In the genomic region with DNA sequence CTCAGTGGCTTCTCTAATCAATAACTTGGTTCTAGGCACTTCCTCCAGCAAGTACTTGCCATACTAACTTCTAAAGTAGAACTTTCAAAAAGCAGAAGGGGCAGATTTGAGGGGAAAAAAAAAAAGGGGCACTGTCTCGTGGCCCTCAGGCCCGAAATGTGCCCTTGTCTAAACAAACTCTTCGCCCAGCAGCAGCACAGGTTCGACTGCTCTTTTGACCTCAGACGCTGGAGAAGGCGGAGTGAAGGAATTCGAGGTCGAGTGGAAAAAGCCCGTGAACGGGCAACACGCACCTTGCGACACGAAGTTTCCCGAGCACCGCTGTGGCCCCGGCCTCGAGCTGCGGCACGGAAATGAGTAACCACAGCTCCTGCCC, we compare ENCODE assay signal across 8 cellular contexts. TPM values are rescaled to one million over a fixed set of nuclear protein-coding genes. Genes with fewer than 3 reads are reported as not detected.
DNase-seq lines count a peak whose midpoint lies in the region; ATAC-seq, FAIRE-seq and TF ChIP-seq lines count a peak whose summit lies in the region.

No MANE protein-coding gene starts in this region.

- in situ Hi-C loops in GM12878 (cut with MboI) = no loop called here

- H3K9me2 ChIP-seq in Karpas-422 (replicated peaks; ENCODE audit: insufficient read depth, low read length) = no peaks in the 10 kb centered on the region

- H4K8ac ChIP-seq in mesendoderm (ENCODE audit: low read depth, low read length) = no peak overlapping the region

- WGBS in GM12878 (ENCODE audit: insufficient coverage, insufficient replicate concordance, low lambda C conversion rate, missing lambda C conversion rate) = 1% methylated on average over 19 of the region's 19 CpGs
- WGBS in mesendoderm (ENCODE audit: extremely low coverage, insufficient coverage, low lambda C conversion rate) = no CpG with 5 or more reads among the region's 19 CpGs

- H3K4me3 Mint-ChIP-seq in activated naive CD4-positive, alpha-beta T cell treated with anti-CD3 and anti-CD28 coated beads, Interleukin-2, amount 10 ng/mL, durations not matched to agents 7 days and 5 days = peak overlapping the region; percentile 90

- FAIRE-seq in GM12878 (lab: Jason Lieb, UNC) (peak; percentile 7), H54 (lab: Jason Lieb, UNC) (no peak)

- H3K36me3 Mint-ChIP-seq in activated naive CD4-positive, alpha-beta T cell treated with anti-CD3 and anti-CD28 coated beads, Interleukin-2, amount 10 ng/mL, durations not matched to agents 7 days and 5 days = peaks cover 30% of the 10 kb centered on the region

- peak overlapping the region; percentile 88 for H3K9ac ChIP-seq in Karpas-422 (ENCODE audit: low read length)
- peak overlapping the region; percentile 92 for H3K9ac ChIP-seq in GM12878 (ENCODE audit: control insufficient read depth, insufficient read depth, low read length)
- peak overlapping the region; percentile 94 for H3K9ac ChIP-seq in mesendoderm (ENCODE audit: low read length)

- no peak overlapping the region for H2BK5ac ChIP-seq in mesendoderm (ENCODE audit: low read length)

- RAD21 ChIA-PET in GM12878 (lab: Charles Lee; ENCODE audit: unreplicated experiment) = interaction anchor here (0.7 to 6.0 kb wide), 12 partner anchors 9 to 492 kb away, joined by 3 to 87 read pairs (median 6); partner anchors contain the start of genes MAN2B2, TADA2B and TBC1D14

- ATAC-seq in GM12878 = no peak

- peaks cover 28% of the 10 kb centered on the region for H4K20me1 ChIP-seq in Karpas-422 (ENCODE audit: insufficient read depth, low read depth, low read length)
- H4K20me1 ChIP-seq in GM12878 (ENCODE audit: control insufficient read depth, insufficient read depth) = peaks cover 3% of the 10 kb centered on the region; the same call in 1 of the 2 replicates

- no peak overlapping the region for H3K18ac ChIP-seq in mesendoderm (ENCODE audit: low read length)

- TF ChIP-seq POLR2A in GM12878 (IDR thresholded peaks at IDR 0.05; ENCODE audit: low read depth, low read length) (no peak), H54 (IDR thresholded peaks at IDR 0.05; ENCODE audit: low read depth, low read length) (no peak)

- TF ChIP-seq CTCF in GM12878 (IDR thresholded peaks at IDR 0.05 in 2 of 3, conservative IDR thresholded peaks at IDR 0.05 in 1 of 3; ENCODE audit: control insufficient read depth in 2 of 3, extremely low read depth in 1 of 3, insufficient read depth in 1 of 3, low read depth in 3 of 3, low read length in 3 of 3) = no peak

- SMC1A ChIA-PET in GM12878 (lab: Charles Lee; ENCODE audit: uncharacterized antibody, unreplicated experiment) = interaction anchor here (0.9 to 7.2 kb wide), 13 partner anchors 8 to 349 kb away, joined by 3 to 79 read pairs (median 4); partner anchors contain the start of gene TADA2B

- H3K4me3 ChIP-seq in Karpas-422 (ENCODE audit: low read length) = peak overlapping the region; percentile 84
- peak overlapping the region; percentile 68 for H3K4me3 ChIP-seq in GM12878
- peak overlapping the region; percentile 88 for H3K4me3 ChIP-seq in mesendoderm (ENCODE audit: low read length)

- no peak overlapping the region for H2AK5ac ChIP-seq in mesendoderm (ENCODE audit: low read length)

- intact Hi-C loops in GM12878 (cut with micrococcal nuclease; ENCODE audit: unreplicated experiment) = loop anchor here (5.0 kb wide), 1 partner anchor 285 kb away; the partner anchor contains the start of gene KIAA0232

- H2BK120ac ChIP-seq in mesendoderm (ENCODE audit: low read depth, low read length) = no peak overlapping the region

- H3K36me3 ChIP-seq in Karpas-422 (ENCODE audit: insufficient read depth, low read length) = peaks cover 19% of the 10 kb centered on the region; the same call in 1 of the 2 replicates
- H3K36me3 ChIP-seq in GM12878 (ENCODE audit: control insufficient read depth in 2 of 2, insufficient read depth in 2 of 2, low read length in 1 of 2) = peaks cover 3 to 11% of the 10 kb centered on the region in 2 experiments; a peak in 3 of 4 replicates
- peaks cover 5% of the 10 kb centered on the region for H3K36me3 ChIP-seq in mesendoderm (ENCODE audit: control insufficient read depth, insufficient read depth, low read length)

- H3K79me2 ChIP-seq in Karpas-422 (ENCODE audit: low read length) = peaks cover 43% of the 10 kb centered on the region
- H3K79me2 ChIP-seq in GM12878 (ENCODE audit: control insufficient read depth, insufficient read depth, low read length) = peaks cover 38% of the 10 kb centered on the region
- peaks cover 18% of the 10 kb centered on the region for H3K79me2 ChIP-seq in mesendoderm (ENCODE audit: control insufficient read depth, insufficient read depth, low read length)

- no peak overlapping the region for H2AFZ ChIP-seq in Karpas-422 (ENCODE audit: low read length)
- peak overlapping the region; percentile 67; the same call in 1 of the 2 replicates for H2AFZ ChIP-seq in GM12878 (ENCODE audit: control insufficient read depth, low read depth, low read length)

- peak overlapping the region; percentile 6; the same call in 1 of the 2 replicates for H3K27ac ChIP-seq in Karpas-422 (ENCODE audit: low read length)
- peak overlapping the region; percentile 84 for H3K27ac ChIP-seq in GM12878 (ENCODE audit: control insufficient read depth, insufficient read depth)
- no peak overlapping the region for H3K27ac ChIP-seq in mesendoderm (ENCODE audit: low read depth, low read length)

- H4K5ac ChIP-seq in mesendoderm (ENCODE audit: low read length) = no peak overlapping the region

- H3K4me1 ChIP-seq in Karpas-422 (ENCODE audit: low read length) (peaks cover 25% of the 10 kb centered on the region), GM12878 (ENCODE audit: control insufficient read depth, insufficient read depth, low read length) (peaks cover 14% of the 10 kb centered on the region), mesendoderm (ENCODE audit: control insufficient read depth, low read depth, low read length) (peaks cover 4% of the 10 kb centered on the region)

- peak overlapping the region; percentile 66 for H3K23ac ChIP-seq in mesendoderm (ENCODE audit: low read length)

- H3K27ac Mint-ChIP-seq in activated naive CD4-positive, alpha-beta T cell treated with anti-CD3 and anti-CD28 coated beads, Interleukin-2, amount 10 ng/mL, durations not matched to agents 7 days and 5 days = peak overlapping the region; percentile 89

- no peaks in the 10 kb centered on the region for H3K9me3 Mint-ChIP-seq in activated naive CD4-positive, alpha-beta T cell treated with anti-CD3 and anti-CD28 coated beads, Interleukin-2, amount 10 ng/mL, durations not matched to agents 7 days and 5 days

- no peak for TF ChIP-seq RAD21 in GM12878 (IDR thresholded peaks at IDR 0.05; ENCODE audit: insufficient read depth, low read depth, low read length)

- H2BK15ac ChIP-seq in mesendoderm (replicated peaks; ENCODE audit: low read depth) = no peak overlapping the region

- peaks cover 19% of the 10 kb centered on the region for H3K27me3 Mint-ChIP-seq in activated naive CD4-positive, alpha-beta T cell treated with anti-CD3 and anti-CD28 coated beads, Interleukin-2, amount 10 ng/mL, durations not matched to agents 7 days and 5 days

- H3K56ac ChIP-seq in mesendoderm (ENCODE audit: low read length) = peak overlapping the region; percentile 95

- BruUV-seq in GM12878 (replicated peaks; lab: Mats Ljungman, UMichigan) = no TSS peak

- no peak for DNase-seq in activated naive CD4-positive, alpha-beta T cell treated with anti-CD3 and anti-CD28 coated beads, Interleukin-2, amount 10 ng/mL, durations not matched to agents 7 days and 5 days
- no peak for DNase-seq in activated naive CD4-positive, alpha-beta T cell treated with Interleukin-2 at 50 U/mL for 16 hours
- DNase-seq in Karpas-422 (peak; percentile 46), GM12878 (ENCODE audit: low read depth, low spot score) (no peak), mesendoderm (no peak), ureter (ENCODE audit: low spot score) (peak; percentile 59), H54 (ENCODE audit: insufficient read length, low spot score) (no peak), MV-4-11 (lab: John Stamatoyannopoulos, UW) (no peak)

- POLR2A ChIA-PET in GM12878 (lab: Charles Lee) = interaction anchor here (0.6 to 6.5 kb wide), 14 partner anchors 10 to 660 kb away, joined by 3 to 88 read pairs (median 4); partner anchors contain the start of genes TADA2B and TBC1D14

- peaks cover 59% of the 10 kb centered on the region for H3K4me1 Mint-ChIP-seq in activated naive CD4-positive, alpha-beta T cell treated with anti-CD3 and anti-CD28 coated beads, Interleukin-2, amount 10 ng/mL, durations not matched to agents 7 days and 5 days

- H3K9me3 ChIP-seq in Karpas-422 (ENCODE audit: low read length) = no peaks in the 10 kb centered on the region
- no peaks in the 10 kb centered on the region for H3K9me3 ChIP-seq in GM12878 (replicated peaks; ENCODE audit: control insufficient read depth, insufficient read depth, low read length)

- CTCF ChIA-PET in activated naive CD4-positive, alpha-beta T cell treated with anti-CD3 and anti-CD28 coated beads, Interleukin-2, amount 10 ng/mL, durations not matched to agents 7 days and 5 days (lab: Charles Lee) = interaction anchor here (0.8 to 9.0 kb wide), 6 partner anchors 13 to 392 kb away, joined by 3 to 122 read pairs (median 4); partner anchors contain the start of gene TADA2B
- CTCF ChIA-PET in GM12878 (lab: Yijun Ruan, JAX) = interaction anchor here (1.1 to 11.2 kb wide), 9 partner anchors 10 to 348 kb away, joined by 3 to 210 read pairs (median 41); partner anchors contain the start of genes BLOC1S4, TADA2B and TBC1D14

- no peak for TF ChIP-seq EP300 in GM12878 (IDR thresholded peaks at IDR 0.05; ENCODE audit: borderline replicate concordance in 1 of 2, control insufficient read depth in 1 of 2, low read depth in 2 of 2, low read length in 2 of 2)

- H3K4ac ChIP-seq in mesendoderm (ENCODE audit: low read depth, low read length) = no peak overlapping the region

- H3K4me2 ChIP-seq in Karpas-422 (ENCODE audit: low read depth, low read length, poor library complexity, severe bottlenecking) = peak overlapping the region; percentile 86
- H3K4me2 ChIP-seq in GM12878 (ENCODE audit: control insufficient read depth, insufficient read depth) = peak overlapping the region; percentile 97
- peak overlapping the region; percentile 97 for H3K4me2 ChIP-seq in mesendoderm (ENCODE audit: low read length)

- H3K27me3 ChIP-seq in Karpas-422 (ENCODE audit: low read length) (no peaks in the 10 kb centered on the region), GM12878 (replicated peaks in 1 of 2; ENCODE audit: control insufficient read depth in 2 of 2, insufficient read depth in 2 of 2, low read length in 1 of 2) (no peaks in the 10 kb centered on the region; a peak in 1 of 4 replicates), mesendoderm (ENCODE audit: insufficient read depth, low read length, poor library complexity) (no peaks in the 10 kb centered on the region)

- H3K79me1 ChIP-seq in mesendoderm (ENCODE audit: low read length) = peaks cover 13% of the 10 kb centered on the region

RNA-seq across cellular contexts. Expression of gene GRPEL1, which starts 0.7 kb away (rescaled TPM):
- 19.4 and 37.4 TPM in 2 replicates for total RNA-seq in Karpas-422 (2014; rRNA removed; shearing (Covaris generic); ENCODE audit: low replicate concordance)
- total RNA-seq in GM12878 (2013; cell fraction: nucleolus; rRNA removed) = 32.9 and 36.4 TPM in 2 replicates
- total RNA-seq in GM12878 (2014; rRNA removed) = 30.8 and 43.6 TPM in 2 replicates
- total RNA-seq in GM12878 (2014; rRNA removed; fragmentation: Illumina TruSeq; extraction: Trizol) = 54.7 and 62.7 TPM in 2 replicates
- total RNA-seq in GM12878 (2021) = 44.1 and 48.8 TPM in 2 replicates
- 22.3 TPM for polyA plus RNA-seq in GM12878 (2011; ENCODE audit: low read depth)
- polyA plus RNA-seq in GM12878 (2011; rRNA removed) = 53.4 and 67.2 TPM in 2 replicates
- 32.1 and 35.7 TPM in 2 replicates for polyA plus RNA-seq in GM12878 (2011; cell fraction: cytosol; rRNA removed)
- polyA plus RNA-seq in GM12878 (2011; cell fraction: nucleus; rRNA removed) = 28.7 and 29.2 TPM in 2 replicates
- polyA plus RNA-seq in GM12878 (2012) = 26.4 and 30.6 TPM in 2 replicates
- 59.2 and 72.5 TPM in 2 replicates for polyA plus RNA-seq in GM12878 (2014; fragmentation: Illumina TruSeq; extraction: Trizol)
- 100 to 1,000 TPM; 103 to 119 TPM for polyA plus RNA-seq in GM12878 (2014; fragmentation: Nextera tagmentation; extraction: Ambion mirVana)
- 40.7 and 42.6 TPM in 2 replicates for polyA plus RNA-seq in GM12878 (2014; rRNA removed)
- 10 to 100 TPM; 80.1 to 82.8 TPM for polyA plus RNA-seq in GM12878 (2016; fragmentation: Nextera tagmentation; extraction: Ambion mirVana)
- 33.1 and 35.9 TPM in 2 replicates for polyA minus RNA-seq in GM12878 (2011; rRNA and poly(A)+ RNA removed)
- 8.5 and 9.4 TPM in 2 replicates for polyA minus RNA-seq in GM12878 (2011; cell fraction: cytosol; rRNA and poly(A)+ RNA removed)
- 22.7 and 31.9 TPM in 2 replicates for polyA minus RNA-seq in GM12878 (2011; cell fraction: nucleus; rRNA and poly(A)+ RNA removed)
- 27.2 TPM for polyA plus RNA-seq in mesendoderm (2013, experiment 1 of 2)
- polyA plus RNA-seq in mesendoderm (2013, experiment 2 of 2) = 28.8 TPM
- total RNA-seq in ureter = 35.1 TPM

RNA-seq across cellular contexts. Expression of gene TADA2B, which starts 24.0 kb away (rescaled TPM):
- 12.8 and 23.4 TPM in 2 replicates for total RNA-seq in Karpas-422 (2014; rRNA removed; shearing (Covaris generic); ENCODE audit: low replicate concordance)
- 9.2 and 10.5 TPM in 2 replicates for total RNA-seq in GM12878 (2013; cell fraction: nucleolus; rRNA removed)
- total RNA-seq in GM12878 (2014; rRNA removed) = 8.9 and 9.0 TPM in 2 replicates
- total RNA-seq in GM12878 (2014; rRNA removed; fragmentation: Illumina TruSeq; extraction: Trizol) = 6.7 and 6.9 TPM in 2 replicates
- total RNA-seq in GM12878 (2021) = 12.0 TPM in 2 replicates
- polyA plus RNA-seq in GM12878 (2011; ENCODE audit: low read depth) = 5.4 TPM
- 3.7 and 4.3 TPM in 2 replicates for polyA plus RNA-seq in GM12878 (2011; rRNA removed)
- 5.5 and 6.6 TPM in 2 replicates for polyA plus RNA-seq in GM12878 (2011; cell fraction: cytosol; rRNA removed)
- polyA plus RNA-seq in GM12878 (2011; cell fraction: nucleus; rRNA removed) = 9.5 and 13.3 TPM in 2 replicates
- 6.8 and 9.0 TPM in 2 replicates for polyA plus RNA-seq in GM12878 (2012)
- polyA plus RNA-seq in GM12878 (2014; fragmentation: Illumina TruSeq; extraction: Trizol) = 6.6 and 7.2 TPM in 2 replicates
- 1 to 10 TPM in 1 of 2 experiments, under 1 TPM in 1; 0.66 to 1.2 TPM for polyA plus RNA-seq in GM12878 (2014; fragmentation: Nextera tagmentation; extraction: Ambion mirVana)
- polyA plus RNA-seq in GM12878 (2014; rRNA removed) = 7.7 and 7.9 TPM in 2 replicates
- polyA plus RNA-seq in GM12878 (2016; fragmentation: Nextera tagmentation; extraction: Ambion mirVana) = 1 to 10 TPM; 1.1 to 1.3 TPM
- polyA minus RNA-seq in GM12878 (2011; rRNA and poly(A)+ RNA removed) = 4.1 and 7.7 TPM in 2 replicates
- 5.0 and 5.9 TPM in 2 replicates for polyA minus RNA-seq in GM12878 (2011; cell fraction: cytosol; rRNA and poly(A)+ RNA removed)
- 4.4 and 8.4 TPM in 2 replicates for polyA minus RNA-seq in GM12878 (2011; cell fraction: nucleus; rRNA and poly(A)+ RNA removed)
- 8.0 TPM for polyA plus RNA-seq in mesendoderm (2013, experiment 1 of 2)
- polyA plus RNA-seq in mesendoderm (2013, experiment 2 of 2) = 8.3 TPM
- 20.0 TPM for total RNA-seq in ureter

Comparison
In these comparisons a context has a peak if more than half of its experiments do, and no peak if none do; other contexts are left out.
1. DNase-seq: peak in Karpas-422 (single experiment) and ureter (single experiment); none in activated naive CD4-positive, alpha-beta T cell treated with anti-CD3 and anti-CD28 coated beads, Interleukin-2, amount 10 ng/mL, durations not matched to agents 7 days and 5 days (single experiment), activated naive CD4-positive, alpha-beta T cell treated with Interleukin-2 at 50 U/mL for 16 hours (single experiment), GM12878 (single experiment), mesendoderm (single experiment), H54 (single experiment) and MV-4-11 (single experiment).
2. Peak in every context shown above with its lines, with median percentiles within 50 percentile points of each other: H3K4me2 ChIP-seq, H3K4me3 ChIP-seq and H3K9ac ChIP-seq.